In genomic region chr6:30006170-30007131, GRCh38 we compare ENCODE assay signal across 7 cellular contexts. TPM values are rescaled to one million over a fixed set of nuclear protein-coding genes. Genes with fewer than 3 reads are reported as not detected.
A peak's percentile ranks its signal among the peaks of the same experiment; 100 is the strongest.
DNase-seq lines count a peak whose midpoint lies in the region; ATAC-seq, FAIRE-seq and TF ChIP-seq lines count a peak whose summit lies in the region.

No MANE protein-coding gene starts in this region.

- no peaks in the 10 kb centered on the region for H3K4me1 ChIP-seq in GM12878 (ENCODE audit: control insufficient read depth, insufficient read depth, low read length)
- peaks cover 10% of the 10 kb centered on the region for H3K4me1 ChIP-seq in keratinocyte (ENCODE audit: control insufficient read depth, extremely low read depth, insufficient read depth, low read length)

- SMC1A ChIA-PET in GM12878 (lab: Charles Lee; ENCODE audit: uncharacterized antibody, unreplicated experiment): interaction anchor here (0.7 kb wide), 1 partner anchor 120 kb away, joined by 3 read pairs; no protein-coding TSS in a partner anchor

- no peak for ATAC-seq in GM12878
- no peak for ATAC-seq in GM18520 (IDR thresholded peaks at IDR 0.05; ENCODE audit: unreplicated experiment)
- ATAC-seq in HG02763 (IDR thresholded peaks at IDR 0.05; ENCODE audit: unreplicated experiment): no peak

- DNase-seq in NCI-H69 (lab: John Stamatoyannopoulos, UW) (peak; percentile 46), GM12878 (ENCODE audit: low read depth, low spot score) (no peak), keratinocyte (ENCODE audit: low read depth, low spot score) (no peak), SIG-M5 (lab: John Stamatoyannopoulos, UW) (no peak)
- DNase-seq in stimulated activated CD4-positive, alpha-beta T cell treated with anti-CD3 and anti-CD28 coated beads, Interleukin-15, amount 100 ng/mL, for 24 hours: peak; percentile 30

- POLR2A ChIA-PET in GM12878 (lab: Charles Lee): no interaction called here

- CTCF ChIA-PET in GM12878 (lab: Yijun Ruan, JAX): interaction anchor here (1.5 kb wide), 1 partner anchor 10 kb away, joined by 3 read pairs; no protein-coding TSS in a partner anchor

- H3K36me3 ChIP-seq in GM12878 (ENCODE audit: control insufficient read depth in 2 of 2, insufficient read depth in 2 of 2, low read length in 1 of 2) (no peaks in the 10 kb centered on the region; a peak in 1 of 4 replicates), keratinocyte (ENCODE audit: control insufficient read depth in 2 of 2, extremely low read depth in 1 of 2, insufficient read depth in 2 of 2, low read length in 2 of 2) (no peaks in the 10 kb centered on the region)

- TF ChIP-seq CTCF in GM12878 (IDR thresholded peaks at IDR 0.05 in 2 of 3, conservative IDR thresholded peaks at IDR 0.05 in 1 of 3; ENCODE audit: control insufficient read depth in 2 of 3, extremely low read depth in 1 of 3, insufficient read depth in 1 of 3, low read depth in 3 of 3, low read length in 3 of 3) (no peak), keratinocyte (optimal IDR thresholded peaks at IDR 0.05 in 1 of 3, IDR thresholded peaks at IDR 0.05 in 1 of 3, conservative IDR thresholded peaks at IDR 0.05 in 1 of 3; ENCODE audit: extremely low read depth in 1 of 3, insufficient read depth in 2 of 3, low read length in 3 of 3) (no peak)

- H3K27ac ChIP-seq in GM12878 (ENCODE audit: control insufficient read depth, insufficient read depth): no peak overlapping the region
- H3K27ac ChIP-seq in keratinocyte (ENCODE audit: control insufficient read depth, insufficient read depth, low read length): no peak overlapping the region

- no peaks in the 10 kb centered on the region for H3K9me3 ChIP-seq in GM12878 (replicated peaks; ENCODE audit: control insufficient read depth, insufficient read depth, low read length)
- H3K9me3 ChIP-seq in keratinocyte (ENCODE audit: control insufficient read depth, low read depth, low read length): no peaks in the 10 kb centered on the region

- in situ Hi-C loops in GM12878 (cut with MboI): loop anchor here (5.0 kb wide), 1 partner anchor 159 kb away; no protein-coding TSS in a partner anchor

- dilution Hi-C loops in keratinocyte (cut with MboI; ENCODE audit: extremely low pct_ligation_motif_present, low sequenced_read_pairs): no loop called here

- H3K79me2 ChIP-seq in GM12878 (ENCODE audit: control insufficient read depth, insufficient read depth, low read length) (no peaks in the 10 kb centered on the region), keratinocyte (ENCODE audit: control insufficient read depth, insufficient read depth, low read length) (no peaks in the 10 kb centered on the region)

- no peak for TF ChIP-seq EP300 in GM12878 (IDR thresholded peaks at IDR 0.05; ENCODE audit: borderline replicate concordance in 1 of 2, control insufficient read depth in 1 of 2, low read depth in 2 of 2, low read length in 2 of 2)

- H3K4me2 ChIP-seq in GM12878 (ENCODE audit: control insufficient read depth, insufficient read depth) (peak overlapping the region; percentile 38; the same call in 1 of the 2 replicates), keratinocyte (ENCODE audit: control insufficient read depth, extremely low read depth, insufficient read depth, low read depth, low read length) (peak overlapping the region; percentile 66)

- peak overlapping the region; percentile 27; the same call in 1 of the 2 replicates for H3K4me3 ChIP-seq in GM12878
- H3K4me3 ChIP-seq in keratinocyte (ENCODE audit: control insufficient read depth in 2 of 3, extremely low read depth in 1 of 3, insufficient read depth in 2 of 3, low read depth in 1 of 3, low read length in 3 of 3): peak overlapping the region; percentile 21 to 56 (median 35)

- no peak; the same call in 1 of the 2 replicates for TF ChIP-seq POLR2A in GM12878 (IDR thresholded peaks at IDR 0.05; ENCODE audit: low read depth, low read length)

- no TSS peak for BruUV-seq in GM12878 (replicated peaks; lab: Mats Ljungman, UMichigan)

- no peaks in the 10 kb centered on the region for H3K9me1 ChIP-seq in keratinocyte (ENCODE audit: control insufficient read depth, extremely low read depth, insufficient read depth, low read length)

- H2AFZ ChIP-seq in GM12878 (ENCODE audit: control insufficient read depth, low read depth, low read length) (no peak overlapping the region; the same call in 1 of the 2 replicates), keratinocyte (ENCODE audit: control insufficient read depth, low read length) (peak overlapping the region; percentile 43)

- H3K9ac ChIP-seq in GM12878 (ENCODE audit: control insufficient read depth, insufficient read depth, low read length): no peak overlapping the region
- peak overlapping the region; percentile 28 for H3K9ac ChIP-seq in keratinocyte (ENCODE audit: control insufficient read depth, extremely low read depth, insufficient read depth, low read length)

- FAIRE-seq in GM12878 (lab: Jason Lieb, UNC) (no peak), keratinocyte (lab: Jason Lieb, UNC) (no peak)

- RAD21 ChIA-PET in GM12878 (lab: Charles Lee; ENCODE audit: unreplicated experiment): no interaction called here

- no peak for TF ChIP-seq RAD21 in GM12878 (IDR thresholded peaks at IDR 0.05; ENCODE audit: insufficient read depth, low read depth, low read length)

- intact Hi-C loops in GM12878 (cut with micrococcal nuclease; ENCODE audit: unreplicated experiment): no loop called here

- H3K27me3 ChIP-seq in GM12878 (replicated peaks in 1 of 2; ENCODE audit: control insufficient read depth in 2 of 2, insufficient read depth in 2 of 2, low read length in 1 of 2): peaks cover 2 to 10% of the 10 kb centered on the region in 2 experiments; a peak in 3 of 4 replicates
- peaks cover 27% of the 10 kb centered on the region for H3K27me3 ChIP-seq in keratinocyte (ENCODE audit: control insufficient read depth, extremely low read depth, insufficient read depth, low read length)

- WGBS in GM12878 (ENCODE audit: insufficient coverage, insufficient replicate concordance, low lambda C conversion rate, missing lambda C conversion rate): 25% methylated on average over 61 of the region's 74 CpGs

- H4K20me1 ChIP-seq in GM12878 (ENCODE audit: control insufficient read depth, insufficient read depth) (no peaks in the 10 kb centered on the region), keratinocyte (ENCODE audit: control insufficient read depth, extremely low read depth, insufficient read depth, low read length) (no peaks in the 10 kb centered on the region)

TF ChIP-seq in GM12878, 131 proteins besides CTCF, POLR2A, EP300 and RAD21:
- TF ChIP-seq SUZ12 (IDR thresholded peaks at IDR 0.05; ENCODE audit: unreplicated experiment): peak; percentile 74
- TF ChIP-seq MLLT1 (IDR thresholded peaks at IDR 0.05): no peak

RNA-seq across cellular contexts. Expression of gene POLR1H, which starts 54.6 kb away (rescaled TPM):
- 8.0 and 8.2 TPM in 2 replicates for total RNA-seq in GM12878 (2013; cell fraction: nucleolus; rRNA removed)
- total RNA-seq in GM12878 (2014; rRNA removed) (61.9 and 66.5 TPM in 2 replicates), GM12878 (2014; rRNA removed; fragmentation: Illumina TruSeq; extraction: Trizol) (62.7 and 63.0 TPM in 2 replicates), GM12878 (2021) (47.4 and 50.6 TPM in 2 replicates)
- polyA plus RNA-seq in GM12878 (2011; ENCODE audit: low read depth): 29.7 TPM
- polyA plus RNA-seq in GM12878 (2011; rRNA removed) (60.5 and 88.9 TPM in 2 replicates), GM12878 (2014; fragmentation: Illumina TruSeq; extraction: Trizol) (30.7 and 54.0 TPM in 2 replicates), GM12878 (2014; fragmentation: Nextera tagmentation; extraction: Ambion mirVana) (100 to 1,000 TPM; 154 to 160 TPM), GM12878 (2014; rRNA removed) (59.9 and 67.5 TPM in 2 replicates), GM12878 (2016; fragmentation: Nextera tagmentation; extraction: Ambion mirVana) (100 to 1,000 TPM in 1 of 2 experiments, 10 to 100 TPM in 1; 99.5 to 108 TPM), keratinocyte (27.9 to 28.8 TPM (median 28.7 TPM) in 3 replicates)
- 97.4 and 113 TPM in 2 replicates for polyA plus RNA-seq in GM12878 (2011; cell fraction: cytosol; rRNA removed)
- 67.2 and 79.1 TPM in 2 replicates for polyA plus RNA-seq in GM12878 (2011; cell fraction: nucleus; rRNA removed)
- polyA plus RNA-seq in GM12878 (2012): 44.1 and 52.3 TPM in 2 replicates
- 29.6 and 32.1 TPM in 2 replicates for polyA minus RNA-seq in GM12878 (2011; rRNA and poly(A)+ RNA removed)
- polyA minus RNA-seq in GM12878 (2011; cell fraction: cytosol; rRNA and poly(A)+ RNA removed): 4.9 and 5.8 TPM in 2 replicates
- 10.9 and 13.3 TPM in 2 replicates for polyA minus RNA-seq in GM12878 (2011; cell fraction: nucleus; rRNA and poly(A)+ RNA removed)
- polyA plus RNA-seq in keratinocyte (2011; ENCODE audit: low read depth): 13.7 TPM
- polyA plus RNA-seq in keratinocyte (2011; cell fraction: cytosol; rRNA removed): 20.3 and 21.4 TPM in 2 replicates
- 18.0 and 19.3 TPM in 2 replicates for polyA plus RNA-seq in keratinocyte (2011; cell fraction: nucleus; rRNA removed)
- 28.2 and 36.9 TPM in 2 replicates for polyA plus RNA-seq in keratinocyte (2012; ENCODE audit: low replicate concordance)
- 12.7 to 21.2 TPM (median 15.1 TPM) in 3 replicates for polyA minus RNA-seq in keratinocyte
- polyA minus RNA-seq in keratinocyte (2011; cell fraction: cytosol; rRNA and poly(A)+ RNA removed): 8.4 TPM
- polyA minus RNA-seq in keratinocyte (2011; cell fraction: nucleus; rRNA and poly(A)+ RNA removed): 2.8 and 3.4 TPM in 2 replicates

Comparison
In these comparisons a context has a peak if more than half of its experiments do, and no peak if none do; other contexts are left out.
1. DNase-seq: peak in NCI-H69 (single experiment) and stimulated activated CD4-positive, alpha-beta T cell treated with anti-CD3 and anti-CD28 coated beads, Interleukin-15, amount 100 ng/mL, for 24 hours (single experiment); none in GM12878 (single experiment), keratinocyte (single experiment) and SIG-M5 (single experiment).